ENCODE assay signal across 8 cellular contexts in the genomic region with DNA sequence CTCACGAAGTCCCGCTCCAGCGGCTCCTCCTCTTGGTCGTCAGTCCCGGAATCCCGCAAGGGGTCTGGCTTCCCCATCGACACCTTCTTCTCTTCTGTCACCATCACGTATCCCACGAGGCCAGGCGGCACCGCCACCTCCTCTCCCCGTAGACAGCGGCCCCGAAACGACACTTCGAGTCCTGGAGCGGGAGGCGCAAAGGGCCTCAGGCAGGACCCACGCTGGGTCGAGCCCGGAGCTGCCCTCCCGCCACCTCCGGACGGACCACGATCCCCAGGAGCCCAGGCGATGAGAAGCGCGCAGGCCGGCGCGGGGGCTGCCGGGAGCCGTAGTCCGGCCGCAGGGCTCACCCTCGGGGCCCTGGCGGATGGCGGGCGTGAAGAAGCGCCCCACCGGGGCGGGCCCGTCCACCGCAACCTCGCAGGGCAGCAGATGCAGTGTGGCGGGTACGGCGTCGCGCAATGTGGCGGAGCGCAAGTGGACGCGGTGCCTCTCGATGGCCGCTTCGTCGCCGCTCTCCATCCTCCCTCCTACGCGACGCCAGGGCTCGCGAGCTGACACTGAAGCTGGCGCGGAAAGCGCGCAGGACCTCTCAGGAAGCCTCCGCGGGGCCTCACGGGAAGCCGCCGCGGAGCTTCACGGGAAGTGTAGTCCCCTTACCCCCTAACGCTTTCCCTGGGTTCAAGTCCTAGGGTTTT. TPM values are rescaled to one million over a fixed set of nuclear protein-coding genes. Genes with fewer than 3 reads are reported as not detected.
DNase-seq lines count a peak whose midpoint lies in the region; ATAC-seq and TF ChIP-seq lines count a peak whose summit lies in the region.

RNASEH2C (minus strand) TSS at position 562 of the 698 bp plus-strand sequence; CDS start at position 522, 40 bp downstream.

- ATAC-seq in GM18909 (IDR thresholded peaks at IDR 0.05; ENCODE audit: poor library complexity, unreplicated experiment): peak; percentile 68
- peak; percentile 62 for ATAC-seq in HG03159 (IDR thresholded peaks at IDR 0.05; ENCODE audit: unreplicated experiment)

- peaks cover 16% of the 10 kb centered on the region for H3K36me3 Mint-ChIP-seq in chondrocyte (ENCODE audit: low read depth)

- DNase-seq in AG08396 (ENCODE audit: low spot score): peak; percentile 91
- peak; percentile 51 for DNase-seq in NCI-H345 treated with DMSO at 0.1 percent for 48 hours (lab: John Stamatoyannopoulos, UW; ENCODE audit: unreplicated experiment)
- DNase-seq in activated CD4-positive, alpha-beta T cell treated with anti-CD3 and anti-CD28 coated beads for 24 hours (ENCODE audit: low read depth in 2 of 2): peak; percentile 69 to 77
- no peak for DNase-seq in chondrocyte (ENCODE audit: low spot score)
- peak; percentile 64 for DNase-seq in kidney glomerular epithelial cell (lab: John Stamatoyannopoulos, UW)
- peak; percentile 66 to 75 for DNase-seq in stimulated activated CD4-positive, alpha-beta T cell treated with anti-CD3 and anti-CD28 coated beads, Interleukin-15, amount 100 ng/mL, for 48 hours (ENCODE audit: low read depth in 2 of 2)

- H3K4me3 Mint-ChIP-seq in chondrocyte (ENCODE audit: unreplicated experiment): peak within 1 kb of the TSS; percentile 95

- peaks cover 18% of the 10 kb centered on the region for H3K4me1 Mint-ChIP-seq in chondrocyte (ENCODE audit: low read depth)

- peak; percentile 8 for TF ChIP-seq CTCF in chondrocyte (IDR thresholded peaks at IDR 0.05)

- no peaks in the 10 kb centered on the region for H3K27me3 Mint-ChIP-seq in chondrocyte (ENCODE audit: low read depth)

- no peaks in the 10 kb centered on the region for H3K9me3 Mint-ChIP-seq in chondrocyte (ENCODE audit: low read depth)

- H3K27ac Mint-ChIP-seq in chondrocyte (ENCODE audit: unreplicated experiment): peak within 1 kb of the TSS; percentile 88

RNA-seq across cellular contexts. Expression of gene RNASEH2C, which starts in this region (rescaled TPM):
- total RNA-seq in chondrocyte: 39.3 to 56.9 TPM (median 42.7 TPM) in 3 replicates
